Comparison of ENCODE assay signal across 1 cellular context in the genomic region with DNA sequence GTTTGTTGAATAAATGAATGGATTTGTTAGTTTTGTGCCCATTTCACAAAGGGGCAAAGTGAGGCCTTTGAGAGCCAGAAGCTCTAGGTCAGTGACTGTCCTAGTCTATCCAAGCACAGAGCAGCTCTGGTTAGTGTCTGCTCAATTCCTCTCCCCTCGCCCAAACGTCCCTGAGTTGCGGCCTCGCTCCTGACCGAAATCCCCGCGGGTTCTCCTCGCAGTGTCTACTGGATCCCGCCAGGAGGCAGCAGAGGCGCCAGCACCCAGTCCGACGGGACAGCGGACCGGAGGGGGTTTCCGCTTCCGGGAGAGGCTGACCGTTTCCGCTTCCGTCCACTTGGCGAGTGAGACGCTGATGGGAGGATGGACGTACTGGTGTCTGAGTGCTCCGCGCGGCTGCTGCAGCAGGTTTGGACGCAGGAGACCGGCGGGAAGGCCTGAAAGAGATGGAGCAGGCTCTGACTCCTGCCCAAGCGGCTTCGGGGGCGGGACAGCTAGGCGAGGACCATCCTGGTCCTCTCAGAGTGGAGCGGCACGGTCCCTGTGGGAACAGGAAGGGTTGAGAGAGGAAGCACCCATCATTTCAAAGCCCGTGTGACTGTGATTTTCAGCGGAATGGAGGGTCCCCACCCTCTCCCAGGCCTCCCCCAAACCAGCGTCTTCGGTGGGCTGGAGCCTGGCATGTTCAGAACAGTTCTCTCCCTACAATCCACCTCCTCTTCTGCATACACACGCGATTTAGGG.
TF ChIP-seq lines count a peak whose summit lies in the region.

Gene RARS1, plus strand, starts transcription at position 336 of the 744 bp plus-strand sequence. Its CDS starts 28 bp downstream, at position 364.

TF ChIP-seq in HepG2, 621 proteins besides CTCF, POLR2A, EP300 and RAD21 (continued from another document and continues in another):
- TF ChIP-seq, protein P1, sequence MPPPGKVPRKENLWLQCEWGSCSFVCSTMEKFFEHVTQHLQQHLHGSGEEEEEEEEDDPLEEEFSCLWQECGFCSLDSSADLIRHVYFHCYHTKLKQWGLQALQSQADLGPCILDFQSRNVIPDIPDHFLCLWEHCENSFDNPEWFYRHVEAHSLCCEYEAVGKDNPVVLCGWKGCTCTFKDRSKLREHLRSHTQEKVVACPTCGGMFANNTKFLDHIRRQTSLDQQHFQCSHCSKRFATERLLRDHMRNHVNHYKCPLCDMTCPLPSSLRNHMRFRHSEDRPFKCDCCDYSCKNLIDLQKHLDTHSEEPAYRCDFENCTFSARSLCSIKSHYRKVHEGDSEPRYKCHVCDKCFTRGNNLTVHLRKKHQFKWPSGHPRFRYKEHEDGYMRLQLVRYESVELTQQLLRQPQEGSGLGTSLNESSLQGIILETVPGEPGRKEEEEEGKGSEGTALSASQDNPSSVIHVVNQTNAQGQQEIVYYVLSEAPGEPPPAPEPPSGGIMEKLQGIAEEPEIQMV (CRISPR knock-in tag; IDR thresholded peaks at IDR 0.05; ENCODE audit: low read depth), result peak; percentile 98
- peak; percentile 88 for TF ChIP-seq ZFP91 (CRISPR knock-in tag; IDR thresholded peaks at IDR 0.05; ENCODE audit: borderline replicate concordance)
- TF ChIP-seq ZXDC (CRISPR knock-in tag; IDR thresholded peaks at IDR 0.05), result no peak
- peak; percentile 83 for TF ChIP-seq ZNF331 (CRISPR knock-in tag; IDR thresholded peaks at IDR 0.05)
- TF ChIP-seq NFIC (IDR thresholded peaks at IDR 0.05; ENCODE audit: low read length), result no peak
- peak; percentile 72 for TF ChIP-seq ZNF407 (CRISPR knock-in tag; IDR thresholded peaks at IDR 0.05; ENCODE audit: not compliant biosample characterization)
- 0 out of 2 replicates have a peak, but pooled peaks have one; percentile 84 for TF ChIP-seq ZNF329 (CRISPR knock-in tag; IDR thresholded peaks at IDR 0.05; ENCODE audit: low read depth)
- peak; percentile 99 for TF ChIP-seq POLR2AphosphoS5 (IDR thresholded peaks at IDR 0.05; ENCODE audit: low read depth, low read length)
- TF ChIP-seq ZNF282 (IDR thresholded peaks at IDR 0.05; ENCODE audit: partially characterized antibody), result no peak
- TF ChIP-seq PBX3 (CRISPR knock-in tag; IDR thresholded peaks at IDR 0.05; ENCODE audit: borderline replicate concordance), result no peak
- TF ChIP-seq ZNF230 (CRISPR knock-in tag; IDR thresholded peaks at IDR 0.05), result 0 out of 2 replicates have a peak, but pooled peaks have one; percentile 46
- no peak for TF ChIP-seq NFE2L2 (IDR thresholded peaks at IDR 0.05; ENCODE audit: low read length)
- TF ChIP-seq SRSF1 (optimal IDR thresholded peaks at IDR 0.05; ENCODE audit: low read depth, low read length), result peak; percentile 84
- TF ChIP-seq UBTF (CRISPR knock-in tag; IDR thresholded peaks at IDR 0.05), result peak; percentile 56
- TF ChIP-seq PRDM4 (CRISPR knock-in tag; IDR thresholded peaks at IDR 0.05; ENCODE audit: borderline replicate concordance), result no peak
- TF ChIP-seq NRL (CRISPR knock-in tag; IDR thresholded peaks at IDR 0.05; ENCODE audit: borderline replicate concordance), result peak; percentile 71; the same call in 1 of the 2 replicates
- TF ChIP-seq HNRNPK (IDR thresholded peaks at IDR 0.05; ENCODE audit: low read depth, low read length, poor library complexity, severe bottlenecking), result no peak
- TF ChIP-seq ZMAT5 (CRISPR knock-in tag; IDR thresholded peaks at IDR 0.05; ENCODE audit: borderline replicate concordance, low read depth), result no peak
- no peak for TF ChIP-seq ZNF782 (CRISPR knock-in tag; IDR thresholded peaks at IDR 0.05; ENCODE audit: borderline replicate concordance)
